8 cellular contexts compared by ENCODE assay signal in the genomic region with DNA sequence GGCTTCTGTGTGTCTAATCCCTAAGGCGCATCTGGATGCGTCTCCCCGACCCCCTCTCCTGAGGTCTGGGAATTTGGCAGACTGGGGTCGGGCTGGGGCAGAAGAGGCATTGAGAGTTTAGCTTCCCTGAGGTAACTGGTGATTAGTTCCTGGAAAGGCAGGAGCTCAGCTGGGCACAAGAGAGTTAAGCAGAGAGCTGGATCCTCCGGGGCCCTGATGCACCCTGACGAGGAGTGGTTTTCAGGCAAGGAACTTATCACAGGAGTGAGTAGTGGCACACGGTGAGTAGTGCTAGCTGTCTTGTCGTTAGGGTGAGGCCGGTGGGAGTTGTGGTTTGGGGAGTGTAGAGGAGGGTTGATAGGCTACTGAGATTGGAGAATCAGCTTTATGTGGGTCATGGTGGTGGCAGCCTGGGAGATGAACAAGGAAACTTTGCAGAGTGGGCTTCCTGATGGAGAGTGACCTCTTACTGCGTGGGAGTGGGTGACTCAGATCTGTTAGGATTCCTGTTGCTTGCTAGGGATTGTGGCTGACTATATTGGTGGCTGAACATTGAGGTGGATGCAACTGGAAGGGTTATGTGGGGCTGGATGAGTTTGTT. TPM values are rescaled to one million over a fixed set of nuclear protein-coding genes. Genes with fewer than 3 reads are reported as not detected.
DNase-seq lines count a peak whose midpoint lies in the region; ATAC-seq and TF ChIP-seq lines count a peak whose summit lies in the region.

No MANE protein-coding gene starts in this region.

- H3K9me3 ChIP-seq in thyroid gland: no peaks in the 10 kb centered on the region

- peak overlapping the region; percentile 64 for H3K27ac Mint-ChIP-seq in neural crest cell (ENCODE audit: unreplicated experiment)

- ATAC-seq in GM18909 (IDR thresholded peaks at IDR 0.05; ENCODE audit: poor library complexity, unreplicated experiment): peak; percentile 20
- ATAC-seq in HG03469 (IDR thresholded peaks at IDR 0.05; ENCODE audit: unreplicated experiment): no peak

- H3K4me3 ChIP-seq in AG09309 (ENCODE audit: control insufficient read depth, low read depth, low read length) (peak overlapping the region; percentile 64), fibroblast of the aortic adventitia (ENCODE audit: low read depth, low read length) (peak overlapping the region; percentile 84), thyroid gland (replicated peaks in 1 of 3) (peak overlapping the region; percentile 65 to 97 (median 68))

- DNase-seq in AG09309 (ENCODE audit: low read depth): no peak
- DNase-seq in LoVo (ENCODE audit: low spot score): peak; percentile 19
- peak; percentile 51 for DNase-seq in activated T-cell treated with anti-CD3 and anti-CD28 coated beads for 48 hours (ENCODE audit: low read depth)
- DNase-seq in fibroblast of the aortic adventitia (ENCODE audit: low read depth): peak; percentile 52
- DNase-seq in neural crest cell (ENCODE audit: low read depth, low spot score): no peak
- peak; percentile 14 to 19 for DNase-seq in thyroid gland

- no peak for TF ChIP-seq CTCF in AG09309 (IDR thresholded peaks at IDR 0.05; ENCODE audit: control insufficient read depth, insufficient read depth, low read depth, low read length, missing control alignments)
- no peak for TF ChIP-seq CTCF in fibroblast of the aortic adventitia (IDR thresholded peaks at IDR 0.05; ENCODE audit: insufficient read depth, low read length)
- no peak for TF ChIP-seq CTCF in neural crest cell (conservative IDR thresholded peaks at IDR 0.05)
- TF ChIP-seq CTCF in thyroid gland (IDR thresholded peaks at IDR 0.05): no peak

- H3K36me3 Mint-ChIP-seq in neural crest cell (ENCODE audit: low read depth): no peaks in the 10 kb centered on the region

- TF ChIP-seq POLR2A in thyroid gland (IDR thresholded peaks at IDR 0.05): no peak

- H3K27me3 ChIP-seq in thyroid gland: no peaks in the 10 kb centered on the region

- peaks cover 11 to 24% of the 10 kb centered on the region in 2 donors for H3K4me1 ChIP-seq in thyroid gland

- H3K36me3 ChIP-seq in thyroid gland: peaks cover 0 to 5% of the 10 kb centered on the region in 2 donors

- peaks cover 31% of the 10 kb centered on the region for H3K4me1 Mint-ChIP-seq in neural crest cell

- H3K27ac ChIP-seq in thyroid gland: peak overlapping the region; percentile 76 to 92 (median 82)

- peak overlapping the region; percentile 91 for H3K4me3 Mint-ChIP-seq in neural crest cell

- H3K9me3 Mint-ChIP-seq in neural crest cell: no peaks in the 10 kb centered on the region

- intact Hi-C loops in thyroid gland (cut with DNase I): no loop called here

- 0 to 2% methylated on average over 10 of the region's 10 CpGs for WGBS in thyroid gland, 2 donors

- H3K27me3 Mint-ChIP-seq in neural crest cell (ENCODE audit: low read depth): peaks cover 2% of the 10 kb centered on the region

RNA-seq across cellular contexts. Expression of a gene that starts 0.9 kb away (rescaled TPM):
- total RNA-seq in fibroblast of the aortic adventitia (ENCODE audit: low replicate concordance): 19.2 and 20.2 TPM in 2 replicates
- 56.6 and 58.1 TPM in 2 replicates for total RNA-seq in neural crest cell
- total RNA-seq in thyroid gland: 10 to 100 TPM; 17.8 to 41.6 (median 22.6) TPM

RNA-seq across cellular contexts. Expression of a gene that starts 39.6 kb away (rescaled TPM):
- total RNA-seq in fibroblast of the aortic adventitia (ENCODE audit: low replicate concordance) (11.2 and 18.9 TPM in 2 replicates), neural crest cell (28.6 and 29.9 TPM in 2 replicates), thyroid gland (10 to 100 TPM; 23.5 to 35.4 (median 30.1) TPM)

Comparison
In these comparisons a context has a peak if more than half of its experiments do, and no peak if none do; other contexts are left out.
1. DNase-seq: peak in LoVo (single experiment), activated T-cell treated with anti-CD3 and anti-CD28 coated beads for 48 hours (single experiment), fibroblast of the aortic adventitia (single experiment) and thyroid gland (2 of 2); none in AG09309 (single experiment) and neural crest cell (single experiment).
2. Peak in every context shown above with its lines, with median percentiles within 50 percentile points of each other: H3K4me3 ChIP-seq.